18 cellular contexts compared by ENCODE assay signal in the genomic region with DNA sequence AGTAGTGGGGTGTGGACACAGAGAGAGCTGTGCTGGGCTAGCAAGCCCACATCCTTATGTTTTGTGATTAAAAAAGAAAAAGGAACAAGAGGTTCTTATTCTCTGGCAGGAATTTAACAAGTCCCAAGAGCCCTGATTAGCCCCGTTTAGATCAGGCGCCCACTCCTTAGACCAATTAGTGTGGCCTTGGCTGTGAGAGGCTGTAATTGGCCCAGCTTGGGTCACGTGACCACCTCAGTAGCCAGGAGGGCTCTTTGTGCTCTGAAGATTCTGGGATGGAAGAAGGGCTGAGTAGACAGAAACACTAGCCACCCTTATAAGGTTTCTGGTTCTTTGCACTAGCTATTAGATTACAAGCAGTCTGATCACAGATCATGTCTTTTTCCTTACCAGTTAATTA. TPM values are rescaled to one million over a fixed set of nuclear protein-coding genes. Genes with fewer than 3 reads are reported as not detected.
A peak's percentile ranks its signal among the peaks of the same experiment; 100 is the strongest.
DNase-seq lines count a peak whose midpoint lies in the region; ATAC-seq and TF ChIP-seq lines count a peak whose summit lies in the region.
"Had no signal": no experiment of that assay in that cellular context is flagged by ENCODE, and none has a peak within 500 bp of the region (broad histone marks: within the 10 kb centered on the region; RNA-seq: fewer than 3 reads in every experiment).

No MANE protein-coding gene starts in this region.

- H3K4me1 Mint-ChIP-seq in CD4-positive, CD25-positive, alpha-beta regulatory T cell = peaks cover 29 to 40% (median 34%) of the 10 kb centered on the region in 4 donors

- no peak for ATAC-seq in CD4-positive, CD25-positive, alpha-beta regulatory T cell (ENCODE audit: low read depth in 2 of 2)
- ATAC-seq in GM19452 (IDR thresholded peaks at IDR 0.05; ENCODE audit: unreplicated experiment) = no peak
- ATAC-seq in left lung = no peak
- ATAC-seq: activated CD4-positive, CD25-positive, alpha-beta regulatory T cell treated with anti-CD3 and anti-CD28 coated beads, Interleukin-2, amount 50 U/mL, for 24 hours; activated CD8-positive, alpha-beta T cell treated with anti-CD3 and anti-CD28 coated beads for 36 hours; CD8-positive, alpha-beta T cell had no signal

- H3K27me3 Mint-ChIP-seq in CD4-positive, CD25-positive, alpha-beta regulatory T cell = no peaks in the 10 kb centered on the region
- H3K27me3 Mint-ChIP-seq: activated CD8-positive, alpha-beta T cell treated with anti-CD3 and anti-CD28 coated beads for 36 hours; activated naive CD8-positive, alpha-beta T cell treated with anti-CD3 and anti-CD28 coated beads for 36 hours had no signal

- peaks cover 14% of the 10 kb centered on the region for H3K4me1 ChIP-seq in CD4-positive, CD25-positive, alpha-beta regulatory T cell (ENCODE audit: control insufficient read depth, insufficient read depth, low read length, poor library complexity, severe bottlenecking)
- no peaks in the 10 kb centered on the region for H3K4me1 ChIP-seq in left lung
- H3K4me1 ChIP-seq: ascending aorta had no signal

- peak overlapping the region in 2 of 3 donors; percentile 20 to 70 for H3K27ac Mint-ChIP-seq in CD4-positive, CD25-positive, alpha-beta regulatory T cell
- H3K27ac Mint-ChIP-seq: activated CD8-positive, alpha-beta T cell treated with anti-CD3 and anti-CD28 coated beads for 36 hours; activated naive CD8-positive, alpha-beta T cell treated with anti-CD3 and anti-CD28 coated beads for 36 hours; CD8-positive, alpha-beta T cell had no signal

- in situ Hi-C loops in G401 (cut with HindIII; ENCODE audit: low sequenced_read_pairs) = no loop called here

- no peaks in the 10 kb centered on the region for H3K36me3 Mint-ChIP-seq in CD4-positive, CD25-positive, alpha-beta regulatory T cell
- H3K36me3 Mint-ChIP-seq: activated naive CD8-positive, alpha-beta T cell treated with anti-CD3 and anti-CD28 coated beads for 36 hours had no signal

- peaks cover 4% of the 10 kb centered on the region for H3K36me3 ChIP-seq in CD4-positive, CD25-positive, alpha-beta regulatory T cell (ENCODE audit: control insufficient read depth, insufficient read depth, low read length)
- no peaks in the 10 kb centered on the region for H3K36me3 ChIP-seq in left lung
- H3K36me3 ChIP-seq: ascending aorta had no signal

- H3K9me3 Mint-ChIP-seq in CD4-positive, CD25-positive, alpha-beta regulatory T cell = no peaks in the 10 kb centered on the region
- H3K9me3 Mint-ChIP-seq: activated CD8-positive, alpha-beta T cell treated with anti-CD3 and anti-CD28 coated beads for 36 hours; activated naive CD8-positive, alpha-beta T cell treated with anti-CD3 and anti-CD28 coated beads for 36 hours; CD8-positive, alpha-beta T cell had no signal

- H3K4me3 Mint-ChIP-seq in CD4-positive, CD25-positive, alpha-beta regulatory T cell = no peak overlapping the region
- H3K4me3 Mint-ChIP-seq: activated CD8-positive, alpha-beta T cell treated with anti-CD3 and anti-CD28 coated beads for 36 hours; activated naive CD8-positive, alpha-beta T cell treated with anti-CD3 and anti-CD28 coated beads for 36 hours; CD8-positive, alpha-beta T cell had no signal

- H3K9me3 ChIP-seq in CD4-positive, CD25-positive, alpha-beta regulatory T cell (ENCODE audit: control insufficient read depth in 2 of 2, low read length in 2 of 2) = no peaks in the 10 kb centered on the region
- H3K9me3 ChIP-seq in left lung = no peaks in the 10 kb centered on the region
- H3K9me3 ChIP-seq: ascending aorta had no signal

- H3K27me3 ChIP-seq in CD4-positive, CD25-positive, alpha-beta regulatory T cell (ENCODE audit: control insufficient read depth, insufficient read depth, low read length) = no peaks in the 10 kb centered on the region
- no peaks in the 10 kb centered on the region for H3K27me3 ChIP-seq in left lung
- H3K27me3 ChIP-seq: ascending aorta had no signal

- no peak for TF ChIP-seq CTCF in left lung (IDR thresholded peaks at IDR 0.05)

- no peak overlapping the region for H3K27ac ChIP-seq in CD4-positive, CD25-positive, alpha-beta regulatory T cell (ENCODE audit: insufficient read depth, low read length, poor library complexity, severe bottlenecking)
- no peak overlapping the region for H3K27ac ChIP-seq in left lung
- H3K27ac ChIP-seq: ascending aorta had no signal

- no peak overlapping the region for H3K4me3 ChIP-seq in CD4-positive, CD25-positive, alpha-beta regulatory T cell (ENCODE audit: low read depth, low read length)
- no peak overlapping the region for H3K4me3 ChIP-seq in left lung
- H3K4me3 ChIP-seq: ascending aorta had no signal

- intact Hi-C loops in left lung (cut with DNase I) = no loop called here

- DNase-seq in CD4-positive, CD25-positive, alpha-beta regulatory T cell = no peak
- DNase-seq in G401 (ENCODE audit: low spot score) (peak; percentile 72), RPMI7951 (ENCODE audit: low read depth) (peak; percentile 5), iPS-NIHi7 (ENCODE audit: extremely low spot score) (peak; percentile 32), NCI-H146 treated with DMSO at 0.1 percent for 48 hours (lab: John Stamatoyannopoulos, UW; ENCODE audit: unreplicated experiment) (no peak), left lung (no peak)
- DNase-seq: activated CD8-positive, alpha-beta T cell treated with anti-CD3 and anti-CD28 coated beads for 36 hours; activated effector memory CD4-positive, alpha-beta T cell treated with Interleukin-2 at 50 U/mL for 16 hours; activated naive CD8-positive, alpha-beta T cell treated with anti-CD3 and anti-CD28 coated beads for 36 hours; CD8-positive, alpha-beta T cell; central memory CD4-positive, alpha-beta T cell; H7; SHP77; trophoblast cell had no signal

RNA-seq across cellular contexts. Expression of a gene that starts 31.1 kb away (rescaled TPM):
- 16.6 TPM for total RNA-seq in CD4-positive, CD25-positive, alpha-beta regulatory T cell
- 10 to 100 TPM in 2 of 4 donors, 1 to 10 TPM in 2; 7.6 to 15.0 (median 10.3) TPM for polyA plus RNA-seq in CD4-positive, CD25-positive, alpha-beta regulatory T cell
- 63.2 and 92.1 TPM in 2 replicates for total RNA-seq in G401 (2014; rRNA removed; shearing (Covaris generic))
- total RNA-seq in RPMI7951 (2014; rRNA removed; shearing (Covaris generic)) = 0.10 TPM in 1 of 2 replicates, not detected in the other
- 1 to 10 TPM; 1.7 to 3.6 TPM for total RNA-seq in left lung
- total RNA-seq: OCI-LY7 had no signal

Comparison
In these comparisons a context has a peak if more than half of its experiments do, and no peak if none do; other contexts are left out.
1. DNase-seq: peak in G401 (single experiment), RPMI7951 (single experiment) and iPS-NIHi7 (single experiment); none in CD4-positive, CD25-positive, alpha-beta regulatory T cell (0 of 3), NCI-H146 treated with DMSO at 0.1 percent for 48 hours (single experiment) and left lung (0 of 2).